ENCODE assay signal across 2 cellular contexts in the genomic region with DNA sequence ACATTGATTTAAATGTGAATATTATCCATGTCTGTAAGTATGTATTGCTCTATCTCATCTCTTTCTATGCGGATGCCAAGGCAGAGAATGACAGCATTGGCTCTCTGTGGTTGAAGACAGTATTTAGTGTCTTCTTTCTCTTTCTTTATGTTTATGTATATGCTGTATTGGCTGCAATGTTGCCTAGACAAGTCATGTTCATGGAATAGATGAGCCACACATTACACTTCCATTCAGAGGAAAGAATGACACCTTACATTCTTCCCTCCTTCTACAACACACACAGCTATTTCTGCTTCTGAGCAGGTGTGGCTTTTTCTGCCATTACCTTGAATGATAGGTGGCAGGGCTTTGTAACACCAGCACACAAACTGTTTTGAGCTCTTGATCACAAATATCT.
A peak's percentile ranks its signal among the peaks of the same experiment; 100 is the strongest.
TF ChIP-seq lines count a peak whose summit lies in the region.

No MANE protein-coding gene starts in this region.

TF ChIP-seq in K562, 482 proteins besides CTCF, POLR2A, EP300 and RAD21 (continued from another document):
- TF ChIP-seq ZNF639 (CRISPR knock-in tag; conservative IDR thresholded peaks at IDR 0.05 in 1 of 2, IDR thresholded peaks at IDR 0.05 in 1 of 2) (no peak), ZNF444 (CRISPR knock-in tag; IDR thresholded peaks at IDR 0.05) (no peak), ZNF551 (CRISPR knock-in tag; IDR thresholded peaks at IDR 0.05) (no peak), PRMT5 (CRISPR knock-in tag; IDR thresholded peaks at IDR 0.05) (no peak), SIN3B (IDR thresholded peaks at IDR 0.05; ENCODE audit: low read depth) (no peak), YBX1 (IDR thresholded peaks at IDR 0.05) (no peak), ZNF165 (CRISPR knock-in tag; IDR thresholded peaks at IDR 0.05; ENCODE audit: borderline replicate concordance) (no peak), ZNF780A (CRISPR knock-in tag; IDR thresholded peaks at IDR 0.05) (no peak), ZNF445 (CRISPR knock-in tag; IDR thresholded peaks at IDR 0.05; ENCODE audit: low read depth) (no peak), ZFX (CRISPR knock-in tag; IDR thresholded peaks at IDR 0.05) (no peak), POLR2AphosphoS5 (IDR thresholded peaks at IDR 0.05; ENCODE audit: control insufficient read depth, insufficient read depth, low read depth, low read length) (no peak), ZNF143 (CRISPR knock-in tag; IDR thresholded peaks at IDR 0.05) (no peak), NCOA4 (IDR thresholded peaks at IDR 0.05; ENCODE audit: partially characterized antibody) (no peak), CBX5 (IDR thresholded peaks at IDR 0.05; ENCODE audit: borderline replicate concordance, low read depth) (0 out of 2 replicates have a peak, but pooled peaks have one; percentile 34), ZNF311 (CRISPR knock-in tag; IDR thresholded peaks at IDR 0.05) (no peak), NR3C1 (CRISPR knock-in tag; IDR thresholded peaks at IDR 0.05) (no peak)
- TF ChIP-seq, protein P1, sequence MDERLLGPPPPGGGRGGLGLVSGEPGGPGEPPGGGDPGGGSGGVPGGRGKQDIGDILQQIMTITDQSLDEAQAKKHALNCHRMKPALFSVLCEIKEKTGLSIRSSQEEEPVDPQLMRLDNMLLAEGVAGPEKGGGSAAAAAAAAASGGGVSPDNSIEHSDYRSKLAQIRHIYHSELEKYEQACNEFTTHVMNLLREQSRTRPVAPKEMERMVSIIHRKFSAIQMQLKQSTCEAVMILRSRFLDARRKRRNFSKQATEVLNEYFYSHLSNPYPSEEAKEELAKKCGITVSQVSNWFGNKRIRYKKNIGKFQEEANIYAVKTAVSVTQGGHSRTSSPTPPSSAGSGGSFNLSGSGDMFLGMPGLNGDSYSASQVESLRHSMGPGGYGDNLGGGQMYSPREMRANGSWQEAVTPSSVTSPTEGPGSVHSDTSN (CRISPR knock-in tag; IDR thresholded peaks at IDR 0.05; ENCODE audit: low read depth), result 0 out of 2 replicates have a peak, but pooled peaks have one; percentile 18
- TF ChIP-seq, protein P1 (tag; conservative IDR thresholded peaks at IDR 0.05; ENCODE audit: low read depth), result no peak

TF ChIP-seq in neural cell, 6 proteins besides CTCF, POLR2A, EP300 and RAD21:
- no peak for TF ChIP-seq REST (IDR thresholded peaks at IDR 0.05; ENCODE audit: borderline replicate concordance)
- peak; percentile 61 for TF ChIP-seq POLR2AphosphoS5 (IDR thresholded peaks at IDR 0.05)
TF ChIP-seq in neural cell: peak in this region for 1.
